ENCODE assay signal across 15 cellular contexts in the genomic region with DNA sequence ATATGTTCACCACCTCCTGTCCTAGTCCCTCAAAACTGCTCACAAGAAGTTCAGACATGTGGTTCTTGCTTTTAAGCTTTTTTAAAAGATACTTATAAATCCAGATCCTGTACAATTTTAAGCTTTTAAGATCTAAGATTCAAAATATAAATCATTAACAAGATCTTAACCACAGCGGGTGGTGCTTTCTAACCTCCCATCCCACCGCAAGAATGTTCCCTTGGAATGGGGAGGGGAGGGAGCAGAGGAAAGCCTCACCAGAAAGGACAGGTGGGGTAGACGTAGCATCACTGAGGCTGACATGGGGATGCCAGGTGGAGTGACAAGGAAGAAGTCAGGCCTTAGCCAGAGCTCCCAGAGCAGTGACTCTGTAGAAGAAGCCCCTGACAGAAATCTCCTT.
DNase-seq lines count a peak whose midpoint lies in the region; TF ChIP-seq lines count a peak whose summit lies in the region.
"Had no signal": no experiment of that assay in that cellular context is flagged by ENCODE, and none has a peak within 500 bp of the region (broad histone marks: within the 10 kb centered on the region; RNA-seq: fewer than 3 reads in every experiment).

No MANE protein-coding gene starts in this region.

- CTCF ChIA-PET in Calu3 (lab: Charles Lee), result interaction anchor here (0.9 to 1.6 kb wide), 2 partner anchors 11 to 134 kb away, joined by 4 read pairs; a partner anchor contains a TSS

- TF ChIP-seq CTCF in Calu3 (IDR thresholded peaks at IDR 0.05; ENCODE audit: unreplicated experiment), result no peak

- peak overlapping the region; percentile 8 for H3K27ac Mint-ChIP-seq in Calu3 (ENCODE audit: unreplicated experiment)
- H3K27ac Mint-ChIP-seq: CD4-positive, CD25-positive, alpha-beta regulatory T cell; GM23338 had no signal

- no peaks in the 10 kb centered on the region for H3K9me3 Mint-ChIP-seq in Calu3 (ENCODE audit: low read depth, unreplicated experiment)

- H3K27me3 Mint-ChIP-seq in Calu3 (ENCODE audit: unreplicated experiment), result no peaks in the 10 kb centered on the region

- intact Hi-C loops in Calu3 (cut with micrococcal nuclease; ENCODE audit: unreplicated experiment), result no loop called here

- H3K4me1 Mint-ChIP-seq in Calu3 (ENCODE audit: low read depth, unreplicated experiment), result peaks cover 19% of the 10 kb centered on the region
- H3K4me1 Mint-ChIP-seq: CD4-positive, CD25-positive, alpha-beta regulatory T cell; CD8-positive, alpha-beta memory T cell; GM23338 had no signal

- H3K4me3 Mint-ChIP-seq in Calu3 (ENCODE audit: low read depth, unreplicated experiment), result no peak overlapping the region
- H3K4me3 Mint-ChIP-seq: CD4-positive, CD25-positive, alpha-beta regulatory T cell; CD8-positive, alpha-beta memory T cell; GM23338 had no signal

- no TSS peak for BruUV-seq in Calu3 (replicated peaks; lab: Mats Ljungman, UMichigan)

- peak; percentile 44 for DNase-seq in Calu3
- peak; percentile 66 for DNase-seq in glomerular visceral epithelial cell (ENCODE audit: extremely low spot score)
- DNase-seq in myocyte (ENCODE audit: low read depth), result peak; percentile 35
- DNase-seq in NCI-H1048 (lab: John Stamatoyannopoulos, UW), result no peak
- no peak for DNase-seq in NOMO-1 treated with dmso at 0.1 percent for 144 hours (lab: John Stamatoyannopoulos, UW; ENCODE audit: unreplicated experiment)
- DNase-seq in NCI-H1436 (lab: John Stamatoyannopoulos, UW), result no peak
- DNase-seq in NCI-H2227 (lab: John Stamatoyannopoulos, UW; ENCODE audit: unreplicated experiment), result no peak
- DNase-seq: 8988T; BE2C; C1 segment of cervical spinal cord; CD4-positive, CD25-positive, alpha-beta regulatory T cell; CD8-positive, alpha-beta memory T cell; COR-L47; HCEC 1CT had no signal

- H3K36me3 Mint-ChIP-seq in Calu3 (ENCODE audit: insufficient read depth, unreplicated experiment), result no peaks in the 10 kb centered on the region
- H3K36me3 Mint-ChIP-seq: CD4-positive, CD25-positive, alpha-beta regulatory T cell had no signal

Comparison
In these comparisons a context has a peak if more than half of its experiments do, and no peak if none do; other contexts are left out.
1. DNase-seq: peak in Calu3 (single experiment), glomerular visceral epithelial cell (single experiment) and myocyte (single experiment); none in NCI-H1048 (single experiment), NOMO-1 treated with dmso at 0.1 percent for 144 hours (single experiment), NCI-H1436 (single experiment) and NCI-H2227 (single experiment).